1 cellular context compared by ENCODE assay signal in genomic region chr2:173941567-173941966, GRCh38.
TF ChIP-seq lines count a peak whose summit lies in the region.

No MANE protein-coding gene starts in this region.

TF ChIP-seq in GM12878, 131 proteins besides CTCF, POLR2A, EP300 and RAD21:
- TF ChIP-seq HSF1 (IDR thresholded peaks at IDR 0.05; ENCODE audit: low read depth, low read length) (no peak), IKZF1 (conservative IDR thresholded peaks at IDR 0.05) (peak; percentile 65), IKZF2 (IDR thresholded peaks at IDR 0.05) (peak; percentile 66 to 75), RELB (IDR thresholded peaks at IDR 0.05; ENCODE audit: low read depth) (0 out of 2 replicates have a peak, but pooled peaks have one; percentile 42), SPI1 (IDR thresholded peaks at IDR 0.05; ENCODE audit: borderline replicate concordance, insufficient read depth, low read depth, low read length) (peak; percentile 64; the same call in 1 of the 2 replicates)
- TF ChIP-seq, protein P1, sequence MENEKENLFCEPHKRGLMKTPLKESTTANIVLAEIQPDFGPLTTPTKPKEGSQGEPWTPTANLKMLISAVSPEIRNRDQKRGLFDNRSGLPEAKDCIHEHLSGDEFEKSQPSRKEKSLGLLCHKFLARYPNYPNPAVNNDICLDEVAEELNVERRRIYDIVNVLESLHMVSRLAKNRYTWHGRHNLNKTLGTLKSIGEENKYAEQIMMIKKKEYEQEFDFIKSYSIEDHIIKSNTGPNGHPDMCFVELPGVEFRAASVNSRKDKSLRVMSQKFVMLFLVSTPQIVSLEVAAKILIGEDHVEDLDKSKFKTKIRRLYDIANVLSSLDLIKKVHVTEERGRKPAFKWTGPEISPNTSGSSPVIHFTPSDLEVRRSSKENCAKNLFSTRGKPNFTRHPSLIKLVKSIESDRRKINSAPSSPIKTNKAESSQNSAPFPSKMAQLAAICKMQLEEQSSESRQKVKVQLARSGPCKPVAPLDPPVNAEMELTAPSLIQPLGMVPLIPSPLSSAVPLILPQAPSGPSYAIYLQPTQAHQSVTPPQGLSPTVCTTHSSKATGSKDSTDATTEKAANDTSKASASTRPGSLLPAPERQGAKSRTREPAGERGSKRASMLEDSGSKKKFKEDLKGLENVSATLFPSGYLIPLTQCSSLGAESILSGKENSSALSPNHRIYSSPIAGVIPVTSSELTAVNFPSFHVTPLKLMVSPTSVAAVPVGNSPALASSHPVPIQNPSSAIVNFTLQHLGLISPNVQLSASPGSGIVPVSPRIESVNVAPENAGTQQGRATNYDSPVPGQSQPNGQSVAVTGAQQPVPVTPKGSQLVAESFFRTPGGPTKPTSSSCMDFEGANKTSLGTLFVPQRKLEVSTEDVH (IDR thresholded peaks at IDR 0.05; ENCODE audit: low read depth, partially characterized antibody), result no peak
